9 cellular contexts compared by ENCODE assay signal in genomic region chr20:51800132-51800721, GRCh38. TPM values are rescaled to one million over a fixed set of nuclear protein-coding genes. Genes with fewer than 3 reads are reported as not detected.
A peak's percentile ranks its signal among the peaks of the same experiment; 100 is the strongest.
DNase-seq lines count a peak whose midpoint lies in the region; ATAC-seq, FAIRE-seq and TF ChIP-seq lines count a peak whose summit lies in the region.
"Had no signal": no experiment of that assay in that cellular context is flagged by ENCODE, and none has a peak within 500 bp of the region (broad histone marks: within the 10 kb centered on the region; RNA-seq: fewer than 3 reads in every experiment).

No MANE protein-coding gene starts in this region.

- H3K27me3 ChIP-seq in lower lobe of right lung (ENCODE audit: low read depth): peaks cover 47% of the 10 kb centered on the region

- no peak overlapping the region for H3K27ac ChIP-seq in lower lobe of right lung

- H3K36me3 ChIP-seq in lower lobe of right lung: no peaks in the 10 kb centered on the region

- intact Hi-C loops in lower lobe of right lung (cut with DNase I): no loop called here

- FAIRE-seq in urothelium cell line (lab: Jason Lieb, UNC): no peak
- no peak for FAIRE-seq in RCC 7860 (lab: Jason Lieb, UNC)

- no peaks in the 10 kb centered on the region for H3K9me3 ChIP-seq in lower lobe of right lung

- TF ChIP-seq CTCF in GM12873 (IDR thresholded peaks at IDR 0.05; ENCODE audit: insufficient read depth, low read depth, low read length, missing control alignments) (peak; percentile 90), choroid plexus epithelial cell (conservative IDR thresholded peaks at IDR 0.05; ENCODE audit: low read depth, low read length) (peak; percentile 93), lower lobe of right lung (IDR thresholded peaks at IDR 0.05) (peak; percentile 74)

- ATAC-seq in lower lobe of right lung: peak; percentile 87 to 94

- DNase-seq in NCI-H146 (lab: John Stamatoyannopoulos, UW): peak; percentile 90
- peak; percentile 14 to 58 for DNase-seq in activated CD4-positive, alpha-beta T cell treated with anti-CD3 and anti-CD28 coated beads for 24 hours (ENCODE audit: low read depth in 2 of 2)
- DNase-seq in choroid plexus epithelial cell (ENCODE audit: low read depth): peak; percentile 39
- DNase-seq in lower lobe of right lung: peak; percentile 70
- DNase-seq in stimulated activated CD8-positive, alpha-beta memory T cell treated with anti-CD3 and anti-CD28 coated beads, Interleukin-12 subunit alpha, Interleukin-12 subunit beta, amount 100 ng/mL, for 24 hours (ENCODE audit: extremely low read depth): peak; percentile 14
- DNase-seq in urothelium cell line (ENCODE audit: low spot score): no peak
- DNase-seq in RCC 7860 (ENCODE audit: low spot score): no peak

- peaks cover 23% of the 10 kb centered on the region for H3K4me1 ChIP-seq in lower lobe of right lung

- peak overlapping the region; percentile 61 for H3K4me3 ChIP-seq in choroid plexus epithelial cell (ENCODE audit: low read depth, low read length)
- peak overlapping the region; percentile 50 for H3K4me3 ChIP-seq in lower lobe of right lung

RNA-seq across cellular contexts. Expression of gene SALL4, which starts 2.1 kb away (rescaled TPM):
- total RNA-seq in lower lobe of right lung: 0.09 TPM
- total RNA-seq: myocyte had no signal

RNA-seq across cellular contexts. Expression of gene ATP9A, which starts 32.0 kb away (rescaled TPM):
- 23.1 TPM for total RNA-seq in lower lobe of right lung

Comparison
In these comparisons a context has a peak if more than half of its experiments do, and no peak if none do; other contexts are left out.
1. DNase-seq: peak in NCI-H146 (single experiment), activated CD4-positive, alpha-beta T cell treated with anti-CD3 and anti-CD28 coated beads for 24 hours (2 of 2), choroid plexus epithelial cell (single experiment), lower lobe of right lung (single experiment) and stimulated activated CD8-positive, alpha-beta memory T cell treated with anti-CD3 and anti-CD28 coated beads, Interleukin-12 subunit alpha, Interleukin-12 subunit beta, amount 100 ng/mL, for 24 hours (single experiment); none in urothelium cell line (single experiment) and RCC 7860 (single experiment).
2. Peak in every context shown above with its lines, with median percentiles within 50 percentile points of each other: CTCF ChIP-seq.